Comparison of ENCODE assay signal across 9 cellular contexts in the genomic region with DNA sequence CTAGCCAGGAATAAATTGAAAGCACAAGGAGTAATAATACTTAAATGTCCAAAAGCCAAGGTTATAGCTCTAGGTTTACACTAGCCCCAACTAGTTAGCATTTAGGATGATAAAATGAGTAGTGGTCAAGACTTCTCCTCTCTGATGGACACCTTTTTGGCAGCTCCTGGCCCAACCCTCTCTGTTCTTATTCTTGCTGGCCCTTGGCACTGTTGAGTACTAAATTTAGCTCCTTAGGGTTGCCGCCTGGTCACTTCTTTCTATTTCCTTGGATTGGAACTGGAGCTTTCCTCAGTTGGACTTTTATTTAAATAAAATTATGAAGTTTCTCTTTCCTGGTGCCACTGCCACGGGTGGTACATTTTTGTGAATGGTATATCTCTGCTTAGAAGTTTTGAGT. TPM values are rescaled to one million over a fixed set of nuclear protein-coding genes. Genes with fewer than 3 reads are reported as not detected.
DNase-seq lines count a peak whose midpoint lies in the region; ATAC-seq and TF ChIP-seq lines count a peak whose summit lies in the region.
"Had no signal": no experiment of that assay in that cellular context is flagged by ENCODE, and none has a peak within 500 bp of the region (broad histone marks: within the 10 kb centered on the region; RNA-seq: fewer than 3 reads in every experiment).

No MANE protein-coding gene starts in this region.

- no peaks in the 10 kb centered on the region for H3K36me3 ChIP-seq in cardiac muscle cell
- no peaks in the 10 kb centered on the region for H3K36me3 ChIP-seq in brain microvascular endothelial cell (replicated peaks)
- H3K36me3 ChIP-seq in uterus, result no peaks in the 10 kb centered on the region
- peaks cover 18% of the 10 kb centered on the region for H3K36me3 ChIP-seq in MG63

- no peaks in the 10 kb centered on the region for H3K9me3 ChIP-seq in cardiac muscle cell (ENCODE audit: low read depth)
- no peaks in the 10 kb centered on the region for H3K9me3 ChIP-seq in uterus
- no peaks in the 10 kb centered on the region for H3K9me3 ChIP-seq in MG63

- intact Hi-C loops in cardiac septum (cut with DNase I), result loop anchor here (2.0 kb wide), 1 partner anchor 29 kb away; no protein-coding TSS in a partner anchor
- intact Hi-C loops in uterus (cut with DNase I; ENCODE audit: low total_unique reads), result no loop called here

- ATAC-seq in GM21423 (IDR thresholded peaks at IDR 0.05; ENCODE audit: unreplicated experiment), result no peak

- no peak for DNase-seq in cardiac muscle cell (ENCODE audit: low read depth in 1 of 2, low spot score in 1 of 2)
- no peak for DNase-seq in cardiac septum (ENCODE audit: low spot score)
- no peak for DNase-seq in brain microvascular endothelial cell
- peak; percentile 25 for DNase-seq in midbrain (lab: John Stamatoyannopoulos, UW)
- no peak for DNase-seq in uterus
- no peak for DNase-seq in MG63
- DNase-seq in dedifferentiated amniotic fluid mesenchymal stem cell (ENCODE audit: extremely low spot score), result no peak
- DNase-seq: SIG-M5 had no signal

- H3K27ac ChIP-seq in cardiac muscle cell (peak overlapping the region; percentile 85), brain microvascular endothelial cell (peak overlapping the region; percentile 0), uterus (peak overlapping the region; percentile 9 to 40)

- TF ChIP-seq CTCF in cardiac muscle cell (IDR thresholded peaks at IDR 0.05; ENCODE audit: low read depth, low read length) (no peak), brain microvascular endothelial cell (IDR thresholded peaks at IDR 0.05; ENCODE audit: low read depth, low read length, missing control alignments) (no peak), uterus (IDR thresholded peaks at IDR 0.05) (no peak)

- H3K4me3 ChIP-seq in cardiac muscle cell, result no peak overlapping the region
- no peak overlapping the region for H3K4me3 ChIP-seq in brain microvascular endothelial cell (ENCODE audit: low read depth, low read length)
- no peak overlapping the region for H3K4me3 ChIP-seq in uterus
- no peak overlapping the region for H3K4me3 ChIP-seq in MG63

- H3K4me1 ChIP-seq in cardiac muscle cell (ENCODE audit: low read depth), result peaks cover 64% of the 10 kb centered on the region
- peaks cover 13 to 25% of the 10 kb centered on the region in 2 donors for H3K4me1 ChIP-seq in uterus

- H3K27me3 ChIP-seq in cardiac muscle cell, result no peaks in the 10 kb centered on the region
- H3K27me3 ChIP-seq in brain microvascular endothelial cell (replicated peaks), result no peaks in the 10 kb centered on the region
- H3K27me3 ChIP-seq in uterus, result no peaks in the 10 kb centered on the region
- H3K27me3 ChIP-seq in MG63, result no peaks in the 10 kb centered on the region

- no peak for TF ChIP-seq POLR2A in uterus (IDR thresholded peaks at IDR 0.05)

- in situ Hi-C loops in brain microvascular endothelial cell (cut with HindIII; ENCODE audit: low pct_ligation_motif_present, low sequenced_read_pairs), result no loop called here

RNA-seq across cellular contexts. Expression of gene ARID1A, which starts 28.3 kb away (rescaled TPM):
- total RNA-seq in cardiac muscle cell (52.9 and 93.3 TPM in 2 replicates), cardiac septum (52.1 TPM), uterus (100 to 1,000 TPM in 1 of 4 donors, 10 to 100 TPM in 3; 16.7 to 119 (median 41.2) TPM)
- 28.5 and 43.1 TPM in 2 replicates for polyA plus RNA-seq in cardiac muscle cell
- 5.5 and 14.6 TPM in 2 replicates for total RNA-seq in MG63 (2014; rRNA removed; shearing (Covaris generic); ENCODE audit: low replicate concordance)

Comparison
In these comparisons a context has a peak if more than half of its experiments do, and no peak if none do; other contexts are left out.
1. H3K27ac ChIP-seq: peak in every context shown above with its lines; median percentile 85 in cardiac muscle cell; 24 in uterus; 0 in brain microvascular endothelial cell.